Comparison of ENCODE assay signal across 2 cellular contexts in the genomic region with DNA sequence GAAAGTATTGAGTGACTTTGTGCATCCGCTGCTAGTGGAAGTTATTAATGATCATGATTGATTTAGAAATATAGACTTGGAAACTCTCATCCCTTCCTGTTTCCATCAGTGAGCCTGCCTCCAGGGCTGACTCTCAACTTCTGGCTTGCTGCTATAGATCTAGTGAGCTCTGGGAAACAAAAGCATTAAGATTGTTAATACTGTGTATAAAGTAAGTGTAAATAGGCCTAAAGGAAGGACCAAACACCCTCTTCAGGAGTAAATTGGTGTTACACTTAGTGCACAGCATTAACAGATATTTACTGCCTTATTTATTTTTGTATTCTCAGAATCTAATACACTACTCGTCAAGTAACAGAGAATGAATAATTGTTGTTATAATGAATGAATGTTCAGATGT.
TF ChIP-seq lines count a peak whose summit lies in the region.

No MANE protein-coding gene starts in this region.

TF ChIP-seq in Ishikawa, 13 proteins besides CTCF, POLR2A, EP300 and RAD21 (continued from another document):
- TF ChIP-seq, protein P1, sequence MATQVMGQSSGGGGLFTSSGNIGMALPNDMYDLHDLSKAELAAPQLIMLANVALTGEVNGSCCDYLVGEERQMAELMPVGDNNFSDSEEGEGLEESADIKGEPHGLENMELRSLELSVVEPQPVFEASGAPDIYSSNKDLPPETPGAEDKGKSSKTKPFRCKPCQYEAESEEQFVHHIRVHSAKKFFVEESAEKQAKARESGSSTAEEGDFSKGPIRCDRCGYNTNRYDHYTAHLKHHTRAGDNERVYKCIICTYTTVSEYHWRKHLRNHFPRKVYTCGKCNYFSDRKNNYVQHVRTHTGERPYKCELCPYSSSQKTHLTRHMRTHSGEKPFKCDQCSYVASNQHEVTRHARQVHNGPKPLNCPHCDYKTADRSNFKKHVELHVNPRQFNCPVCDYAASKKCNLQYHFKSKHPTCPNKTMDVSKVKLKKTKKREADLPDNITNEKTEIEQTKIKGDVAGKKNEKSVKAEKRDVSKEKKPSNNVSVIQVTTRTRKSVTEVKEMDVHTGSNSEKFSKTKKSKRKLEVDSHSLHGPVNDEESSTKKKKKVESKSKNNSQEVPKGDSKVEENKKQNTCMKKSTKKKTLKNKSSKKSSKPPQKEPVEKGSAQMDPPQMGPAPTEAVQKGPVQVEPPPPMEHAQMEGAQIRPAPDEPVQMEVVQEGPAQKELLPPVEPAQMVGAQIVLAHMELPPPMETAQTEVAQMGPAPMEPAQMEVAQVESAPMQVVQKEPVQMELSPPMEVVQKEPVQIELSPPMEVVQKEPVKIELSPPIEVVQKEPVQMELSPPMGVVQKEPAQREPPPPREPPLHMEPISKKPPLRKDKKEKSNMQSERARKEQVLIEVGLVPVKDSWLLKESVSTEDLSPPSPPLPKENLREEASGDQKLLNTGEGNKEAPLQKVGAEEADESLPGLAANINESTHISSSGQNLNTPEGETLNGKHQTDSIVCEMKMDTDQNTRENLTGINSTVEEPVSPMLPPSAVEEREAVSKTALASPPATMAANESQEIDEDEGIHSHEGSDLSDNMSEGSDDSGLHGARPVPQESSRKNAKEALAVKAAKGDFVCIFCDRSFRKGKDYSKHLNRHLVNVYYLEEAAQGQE (IDR thresholded peaks at IDR 0.05; ENCODE audit: low read depth): no peak
- TF ChIP-seq, protein P2, sequence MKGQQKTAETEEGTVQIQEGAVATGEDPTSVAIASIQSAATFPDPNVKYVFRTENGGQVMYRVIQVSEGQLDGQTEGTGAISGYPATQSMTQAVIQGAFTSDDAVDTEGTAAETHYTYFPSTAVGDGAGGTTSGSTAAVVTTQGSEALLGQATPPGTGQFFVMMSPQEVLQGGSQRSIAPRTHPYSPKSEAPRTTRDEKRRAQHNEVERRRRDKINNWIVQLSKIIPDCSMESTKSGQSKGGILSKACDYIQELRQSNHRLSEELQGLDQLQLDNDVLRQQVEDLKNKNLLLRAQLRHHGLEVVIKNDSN (IDR thresholded peaks at IDR 0.05): no peak
- TF ChIP-seq YY1 (IDR thresholded peaks at IDR 0.05; ENCODE audit: low read depth): no peak
- no peak for TF ChIP-seq ZBTB7A (IDR thresholded peaks at IDR 0.05; ENCODE audit: low read depth)
- no peak for TF ChIP-seq CREB1 (IDR thresholded peaks at IDR 0.05; ENCODE audit: low read depth)
- TF ChIP-seq FOXM1 (IDR thresholded peaks at IDR 0.05; ENCODE audit: borderline replicate concordance, low read depth): no peak
TF ChIP-seq in Ishikawa: peak in this region for 0.

TF ChIP-seq in SK-N-SH, 30 proteins besides CTCF, POLR2A, EP300 and RAD21 (continued from another document):
- TF ChIP-seq FOSL2 (IDR thresholded peaks at IDR 0.05; ENCODE audit: borderline replicate concordance, low read depth) (no peak), POLR2AphosphoS5 (IDR thresholded peaks at IDR 0.05; ENCODE audit: low read depth, low read length) (no peak), NRF1 (IDR thresholded peaks at IDR 0.05; ENCODE audit: low read depth, low read length) (no peak), FOXJ3 (CRISPR knock-in tag; IDR thresholded peaks at IDR 0.05) (no peak), GATA2 (CRISPR knock-in tag; IDR thresholded peaks at IDR 0.05) (no peak)
- TF ChIP-seq, protein P3, sequence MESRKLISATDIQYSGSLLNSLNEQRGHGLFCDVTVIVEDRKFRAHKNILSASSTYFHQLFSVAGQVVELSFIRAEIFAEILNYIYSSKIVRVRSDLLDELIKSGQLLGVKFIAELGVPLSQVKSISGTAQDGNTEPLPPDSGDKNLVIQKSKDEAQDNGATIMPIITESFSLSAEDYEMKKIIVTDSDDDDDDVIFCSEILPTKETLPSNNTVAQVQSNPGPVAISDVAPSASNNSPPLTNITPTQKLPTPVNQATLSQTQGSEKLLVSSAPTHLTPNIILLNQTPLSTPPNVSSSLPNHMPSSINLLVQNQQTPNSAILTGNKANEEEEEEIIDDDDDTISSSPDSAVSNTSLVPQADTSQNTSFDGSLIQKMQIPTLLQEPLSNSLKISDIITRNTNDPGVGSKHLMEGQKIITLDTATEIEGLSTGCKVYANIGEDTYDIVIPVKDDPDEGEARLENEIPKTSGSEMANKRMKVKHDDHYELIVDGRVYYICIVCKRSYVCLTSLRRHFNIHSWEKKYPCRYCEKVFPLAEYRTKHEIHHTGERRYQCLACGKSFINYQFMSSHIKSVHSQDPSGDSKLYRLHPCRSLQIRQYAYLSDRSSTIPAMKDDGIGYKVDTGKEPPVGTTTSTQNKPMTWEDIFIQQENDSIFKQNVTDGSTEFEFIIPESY (IDR thresholded peaks at IDR 0.05; ENCODE audit: borderline replicate concordance, low read depth): no peak
